8 cellular contexts compared by ENCODE assay signal in genomic region chr12:93766802-93767523, GRCh38.
DNase-seq lines count a peak whose midpoint lies in the region; TF ChIP-seq lines count a peak whose summit lies in the region.

No MANE protein-coding gene starts in this region.

- no peaks in the 10 kb centered on the region for H3K27me3 Mint-ChIP-seq in osteocyte (ENCODE audit: unreplicated experiment)

- no peaks in the 10 kb centered on the region for H3K9me3 Mint-ChIP-seq in osteocyte (ENCODE audit: unreplicated experiment)

- H3K27ac Mint-ChIP-seq in osteocyte (ENCODE audit: unreplicated experiment): peak overlapping the region; percentile 57

- DNase-seq in DMS79 treated with DMSO at 0.1 percent for 48 hours (lab: John Stamatoyannopoulos, UW) (peak; percentile 12), DMS79 (lab: John Stamatoyannopoulos, UW) (no peak), MV-4-11 (lab: John Stamatoyannopoulos, UW) (peak; percentile 71), fibroblast of the aortic adventitia (ENCODE audit: low read depth) (peak; percentile 88), osteocyte (ENCODE audit: extremely low spot score, unreplicated experiment) (no peak), GM19238 (ENCODE audit: insufficient read length, low spot score) (no peak), DMS153 treated with DMSO at 0.1 percent for 48 hours (lab: John Stamatoyannopoulos, UW; ENCODE audit: unreplicated experiment) (no peak)
- DNase-seq in activated CD4-positive, alpha-beta T cell treated with anti-CD3 and anti-CD28 coated beads, Interleukin-2, amount 50 U/mL, for 4 hours: peak; percentile 34 to 41

- peak; percentile 74 for TF ChIP-seq CTCF in fibroblast of the aortic adventitia (IDR thresholded peaks at IDR 0.05; ENCODE audit: insufficient read depth, low read length)
- TF ChIP-seq CTCF in osteocyte (IDR thresholded peaks at IDR 0.05): peak; percentile 81

- no peak overlapping the region for H3K4me3 ChIP-seq in fibroblast of the aortic adventitia (ENCODE audit: low read depth, low read length)

- H3K4me3 Mint-ChIP-seq in osteocyte (ENCODE audit: unreplicated experiment): no peak overlapping the region

- H3K36me3 Mint-ChIP-seq in osteocyte (ENCODE audit: unreplicated experiment): no peaks in the 10 kb centered on the region

- H3K4me1 Mint-ChIP-seq in osteocyte (ENCODE audit: unreplicated experiment): peaks cover 33% of the 10 kb centered on the region

Comparison
In these comparisons a context has a peak if more than half of its experiments do, and no peak if none do; other contexts are left out.
1. DNase-seq: peak in DMS79 treated with DMSO at 0.1 percent for 48 hours (single experiment), MV-4-11 (single experiment), activated CD4-positive, alpha-beta T cell treated with anti-CD3 and anti-CD28 coated beads, Interleukin-2, amount 50 U/mL, for 4 hours (2 of 2) and fibroblast of the aortic adventitia (single experiment); none in DMS79 (single experiment), osteocyte (single experiment), GM19238 (single experiment) and DMS153 treated with DMSO at 0.1 percent for 48 hours (single experiment).